ENCODE assay signal across 8 cellular contexts in genomic region chr12:1593232-1594044, GRCh38.
DNase-seq lines count a peak whose midpoint lies in the region; ATAC-seq, FAIRE-seq and TF ChIP-seq lines count a peak whose summit lies in the region.

No MANE protein-coding gene starts in this region.

- DNase-seq in DMS79 treated with DMSO at 0.1 percent for 48 hours (lab: John Stamatoyannopoulos, UW) (peak; percentile 47), DMS79 (lab: John Stamatoyannopoulos, UW) (no peak), NCI-H526 treated with DMSO at 0.1 percent for 48 hours (lab: John Stamatoyannopoulos, UW) (peak; percentile 82), activated T-helper 1 cell treated with Interleukin-2 at 50 U/mL for 16 hours (ENCODE audit: low read depth) (peak; percentile 42), fibroblast of mammary gland (ENCODE audit: low read depth) (no peak), urothelium cell line (ENCODE audit: low spot score) (peak; percentile 55)

- TF ChIP-seq CTCF in fibroblast of mammary gland (conservative IDR thresholded peaks at IDR 0.05; ENCODE audit: control insufficient read depth, insufficient read depth, low read depth, low read length): no peak

- H3K36me3 ChIP-seq in neuron (ENCODE audit: insufficient read depth, low read length): no peaks in the 10 kb centered on the region

- H3K4me3 ChIP-seq in fibroblast of mammary gland (ENCODE audit: control insufficient read depth, low read depth, low read length) (peak overlapping the region; percentile 64), neuron (ENCODE audit: low read length) (peak overlapping the region; percentile 80)

- peaks cover 56% of the 10 kb centered on the region for H3K4me1 ChIP-seq in neuron (ENCODE audit: insufficient read depth, low read length)

- peak; percentile 25 for ATAC-seq in HG02943 (IDR thresholded peaks at IDR 0.05; ENCODE audit: low read depth, unreplicated experiment)

- FAIRE-seq in urothelium cell line (lab: Jason Lieb, UNC): peak; percentile 55

- H3K27me3 ChIP-seq in neuron (ENCODE audit: insufficient read depth, low read length): no peaks in the 10 kb centered on the region

- H2AFZ ChIP-seq in neuron (ENCODE audit: low read depth, low read length): no peak overlapping the region

- H3K9me3 ChIP-seq in neuron (ENCODE audit: low read length): no peaks in the 10 kb centered on the region

Comparison
In these comparisons a context has a peak if more than half of its experiments do, and no peak if none do; other contexts are left out.
1. DNase-seq: peak in DMS79 treated with DMSO at 0.1 percent for 48 hours (single experiment), NCI-H526 treated with DMSO at 0.1 percent for 48 hours (single experiment), activated T-helper 1 cell treated with Interleukin-2 at 50 U/mL for 16 hours (single experiment) and urothelium cell line (single experiment); none in DMS79 (single experiment) and fibroblast of mammary gland (single experiment).